8 cellular contexts compared by ENCODE assay signal in the genomic region with DNA sequence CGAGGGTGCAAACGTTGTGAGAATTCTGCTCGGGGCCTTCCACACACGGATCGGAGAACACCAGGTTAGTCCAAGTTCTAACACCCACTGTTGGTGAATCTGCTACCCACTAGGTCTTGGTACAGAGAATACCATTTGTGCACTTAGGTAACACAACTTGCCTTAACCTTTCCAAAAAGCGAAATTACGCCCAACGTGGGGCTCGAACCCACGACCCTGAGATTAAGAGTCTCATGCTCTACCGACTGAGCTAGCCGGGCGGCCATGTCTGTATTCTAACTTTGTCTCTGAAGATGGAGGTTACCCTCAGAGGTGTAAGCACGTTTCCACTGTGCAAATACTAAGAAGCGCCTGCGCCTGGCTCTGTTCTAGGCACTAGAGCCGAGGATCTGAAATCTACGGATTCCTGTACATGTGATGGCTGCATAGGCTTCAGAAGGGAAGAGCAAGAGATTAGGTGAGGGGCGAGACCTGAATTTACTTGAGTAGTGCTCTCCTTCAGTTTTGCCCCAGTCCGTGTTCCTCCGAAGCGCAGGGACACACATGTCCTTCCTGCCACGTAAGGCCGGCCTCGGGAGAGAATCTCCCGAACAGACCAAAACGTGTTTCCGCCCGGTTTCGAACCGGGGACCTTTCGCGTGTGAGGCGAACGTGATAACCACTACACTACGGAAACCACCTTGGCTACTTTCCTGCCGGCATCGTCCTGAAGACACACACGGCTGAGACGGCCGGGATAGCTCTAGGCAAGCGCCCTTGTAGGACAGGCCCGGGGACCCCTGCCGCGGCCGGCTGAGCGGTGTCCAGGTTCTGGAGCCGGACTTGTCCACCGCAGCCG. TPM values are rescaled to one million over a fixed set of nuclear protein-coding genes. Genes with fewer than 3 reads are reported as not detected.
A peak's percentile ranks its signal among the peaks of the same experiment; 100 is the strongest.
DNase-seq lines count a peak whose midpoint lies in the region; ATAC-seq and TF ChIP-seq lines count a peak whose summit lies in the region.

No MANE protein-coding gene starts in this region.

- peak overlapping the region; percentile 96 for H3K27ac ChIP-seq in A673 (ENCODE audit: low read depth, low read length, poor library complexity, severe bottlenecking)

- ATAC-seq in GM19328 (IDR thresholded peaks at IDR 0.05; ENCODE audit: unreplicated experiment) (peak; percentile 33), HG03565 (IDR thresholded peaks at IDR 0.05; ENCODE audit: unreplicated experiment) (peak; percentile 26)

- H3K9me3 ChIP-seq in A673 (ENCODE audit: low read depth, low read length, poor library complexity, severe bottlenecking) (no peaks in the 10 kb centered on the region), endocrine pancreas (ENCODE audit: control insufficient read depth, low read length) (no peaks in the 10 kb centered on the region)

- H3K27me3 ChIP-seq in A673 (replicated peaks; ENCODE audit: insufficient read depth, low read depth, low read length, poor library complexity) (no peaks in the 10 kb centered on the region), endocrine pancreas (ENCODE audit: control insufficient read depth, insufficient read depth, low read length) (no peaks in the 10 kb centered on the region)

- POLR2A ChIA-PET in A673 (lab: Charles Lee; ENCODE audit: low non-redundant PET) = no interaction called here

- H3K4me3 ChIP-seq in A673 (ENCODE audit: low read depth, low read length, poor library complexity, severe bottlenecking) (peak overlapping the region; percentile 83), endocrine pancreas (ENCODE audit: control insufficient read depth, insufficient read depth, low read length) (peak overlapping the region; percentile 80)

- H3K36me3 ChIP-seq in A673 (ENCODE audit: insufficient read depth, low read length, poor library complexity, severe bottlenecking) (no peaks in the 10 kb centered on the region), endocrine pancreas (ENCODE audit: control insufficient read depth, insufficient read depth, low read length) (no peaks in the 10 kb centered on the region)

- TSS peak; percentile 73 for BruUV-seq in A673 (replicated peaks; lab: Mats Ljungman, UMichigan)

- intact Hi-C loops in A673 (cut with micrococcal nuclease; ENCODE audit: unreplicated experiment) = loop anchor here (1.0 kb wide), 1 partner anchor 33 kb away; no protein-coding TSS in a partner anchor

- peak overlapping the region; percentile 90 for H3K9ac ChIP-seq in endocrine pancreas (ENCODE audit: control insufficient read depth, insufficient read depth, low read length)

- no peak for TF ChIP-seq CTCF in A673 (conservative IDR thresholded peaks at IDR 0.05; ENCODE audit: low read depth, low read length)

- H3K4me1 ChIP-seq in A673 (ENCODE audit: insufficient read depth, low read length, poor library complexity, severe bottlenecking) (peaks cover 11% of the 10 kb centered on the region), endocrine pancreas (ENCODE audit: control insufficient read depth, insufficient read depth, low read length) (no peaks in the 10 kb centered on the region)

- CTCF ChIA-PET in A673 (lab: Charles Lee) = no interaction called here

- DNase-seq in A673 (ENCODE audit: low spot score) = peak; percentile 97
- DNase-seq in activated CD4-positive, alpha-beta T cell treated with anti-CD3 and anti-CD28 coated beads, Interleukin-2, amount 50 U/mL, for 4 hours = peak; percentile 94 to 98
- DNase-seq in mucosa of gallbladder (ENCODE audit: low spot score) = peak; percentile 98
- DNase-seq in stimulated activated CD8-positive, alpha-beta memory T cell treated with anti-CD3 and anti-CD28 coated beads, Interleukin-4, amount 100 ng/mL, for 4 hours (ENCODE audit: low read depth in 2 of 2, low spot score in 1 of 2) = peak; percentile 88 to 100
- no peak for DNase-seq in cerebellar nuclear complex (lab: John Stamatoyannopoulos, UW)

RNA-seq across cellular contexts. Expression of gene TRIM41, which starts 1.1 kb away (rescaled TPM):
- total RNA-seq in A673 (2021) (24.2 and 24.6 TPM in 2 replicates), mucosa of gallbladder (47.6 TPM)

RNA-seq across cellular contexts. Expression of gene TRIM7, which starts 17.0 kb away (rescaled TPM):
- total RNA-seq in A673 (2021) (0.96 TPM in 1 of 2 replicates, not detected in the other), mucosa of gallbladder (1.2 TPM)

RNA-seq across cellular contexts. Expression of gene RACK1, which starts 21.7 kb away (rescaled TPM):
- total RNA-seq in A673 (2021) = 1,719 and 1,726 TPM in 2 replicates
- total RNA-seq in mucosa of gallbladder = 1,033 TPM

RNA-seq across cellular contexts. Expression of gene TRIM52, which starts 38.9 kb away (rescaled TPM):
- total RNA-seq in A673 (2021) (7.3 and 7.9 TPM in 2 replicates), mucosa of gallbladder (22.8 TPM)

Comparison
In these comparisons a context has a peak if more than half of its experiments do, and no peak if none do; other contexts are left out.
1. DNase-seq: peak in A673 (single experiment), activated CD4-positive, alpha-beta T cell treated with anti-CD3 and anti-CD28 coated beads, Interleukin-2, amount 50 U/mL, for 4 hours (2 of 2), mucosa of gallbladder (single experiment) and stimulated activated CD8-positive, alpha-beta memory T cell treated with anti-CD3 and anti-CD28 coated beads, Interleukin-4, amount 100 ng/mL, for 4 hours (2 of 2); none in cerebellar nuclear complex (0 of 2).